30 cellular contexts compared by ENCODE assay signal in the genomic region with DNA sequence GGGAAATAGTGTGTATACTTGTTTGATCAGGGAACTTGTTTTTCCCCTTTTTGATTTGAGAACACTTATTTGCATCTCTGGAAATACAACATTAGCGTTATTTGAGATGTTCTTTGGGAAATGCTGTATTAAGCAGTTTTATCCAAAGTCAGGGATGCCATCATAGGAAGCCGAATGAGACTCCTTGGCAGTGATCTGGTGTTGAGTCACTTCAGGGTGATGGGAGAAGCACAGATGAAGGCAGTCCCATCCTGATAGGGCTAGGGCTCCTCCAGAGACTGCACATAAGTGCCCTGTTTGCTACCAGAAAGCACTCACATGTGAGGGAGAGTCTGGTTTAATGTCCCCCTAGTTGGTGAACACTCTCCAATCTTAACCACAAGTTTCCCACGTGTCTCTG.
"Had no signal": no experiment of that assay in that cellular context is flagged by ENCODE, and none has a peak within 500 bp of the region (broad histone marks: within the 10 kb centered on the region; RNA-seq: fewer than 3 reads in every experiment).

No MANE protein-coding gene starts in this region.

- H3K9me3 Mint-ChIP-seq: activated CD8-positive, alpha-beta T cell treated with anti-CD3 and anti-CD28 coated beads for 36 hours; activated T-cell treated with anti-CD3 and anti-CD28 coated beads, Interleukin-2, amount 50 U/mL, for 4 hours; activated T-helper 1 cell treated with anti-CD3 and anti-CD28 coated beads, Interleukin-12 subunit alpha, Interleukin-12 subunit beta, Interleukin-2, Interleukin-4 antibody, amounts not matched to agents 30 ng/mL and 10 ng/mL and 1 ng/mL, durations not matched to agents 14 hours and 24 hours and 36 hours; endodermal cell; WTC11 had no signal

- H3K4me3 Mint-ChIP-seq: activated CD8-positive, alpha-beta T cell treated with anti-CD3 and anti-CD28 coated beads for 36 hours; activated naive CD4-positive, alpha-beta T cell treated with anti-CD3 and anti-CD28 coated beads, Interleukin-2, amount 10 ng/mL, durations not matched to agents 7 days and 5 days; activated naive CD8-positive, alpha-beta T cell treated with anti-CD3 and anti-CD28 coated beads, Interleukin-2, amount 10 ng/mL, durations not matched to agents 7 days and 5 days; activated T-cell treated with anti-CD3 and anti-CD28 coated beads, Interleukin-2, amount 50 U/mL, for 4 hours; activated T-helper 1 cell treated with anti-CD3 and anti-CD28 coated beads, Interleukin-12 subunit alpha, Interleukin-12 subunit beta, Interleukin-2, Interleukin-4 antibody, amounts not matched to agents 30 ng/mL and 10 ng/mL and 1 ng/mL, durations not matched to agents 14 hours and 24 hours and 36 hours; central memory CD8-positive, alpha-beta T cell; dendritic cell treated with granulocyte-macrophage colony-stimulating factor and Interleukin-4, amounts not matched to agents 40 ng/mL and 50 ng/mL, for 4 days; endodermal cell; WTC11 had no signal

- H3K27ac ChIP-seq: ascending aorta, brain microvascular endothelial cell, coronary artery, dorsolateral prefrontal cortex, foreskin keratinocyte, gastrocnemius medialis, heart left ventricle, VCaP had no signal

- H3K4me1 ChIP-seq: ascending aorta, foreskin keratinocyte, gastrocnemius medialis, heart left ventricle had no signal

- H3K27me3 ChIP-seq: ascending aorta, brain microvascular endothelial cell, foreskin keratinocyte, gastrocnemius medialis, heart left ventricle had no signal

- DNase-seq: activated CD4-positive, alpha-beta T cell treated with anti-CD3 and anti-CD28 coated beads for 48 hours; activated CD4-positive, alpha-beta T cell treated with anti-CD3 and anti-CD28 coated beads, Interleukin-2, amount 50 U/mL, for 1 hour; activated CD4-positive, alpha-beta T cell treated with anti-CD3 and anti-CD28 coated beads, Interleukin-2, amount 50 U/mL, for 48 hours; activated CD8-positive, alpha-beta memory T cell treated with anti-CD3 and anti-CD28 coated beads for 24 hours; activated CD8-positive, alpha-beta T cell treated with anti-CD3 and anti-CD28 coated beads for 36 hours; activated gamma-delta T cell; activated naive CD4-positive, alpha-beta T cell; activated naive CD4-positive, alpha-beta T cell treated with anti-CD3 and anti-CD28 coated beads, Interleukin-2, amount 10 ng/mL, durations not matched to agents 7 days and 5 days; activated naive CD8-positive, alpha-beta T cell treated with anti-CD3 and anti-CD28 coated beads, Interleukin-2, amount 10 ng/mL, durations not matched to agents 7 days and 5 days; activated T-cell treated with anti-CD3 and anti-CD28 coated beads, Interleukin-2, amount 50 U/mL, for 4 hours; brain microvascular endothelial cell; dorsolateral prefrontal cortex; effector memory CD4-positive, alpha-beta T cell; endodermal cell; foreskin keratinocyte; gastrocnemius medialis; glutamatergic neuron; heart left ventricle; hypothalamus; T-helper 2 cell had no signal

- H3K4me3 ChIP-seq: ascending aorta, coronary artery, dorsolateral prefrontal cortex, gastrocnemius medialis, heart left ventricle had no signal

- ATAC-seq: activated CD8-positive, alpha-beta T cell treated with anti-CD3 and anti-CD28 coated beads for 36 hours; activated naive CD4-positive, alpha-beta T cell treated with anti-CD3 and anti-CD28 coated beads, Interleukin-2, amount 50 U/mL, for 72 hours; activated T-cell treated with anti-CD3 and anti-CD28 coated beads, Interleukin-2, amount 50 U/mL, for 4 hours; esophagus mucosa; foreskin keratinocyte; gastrocnemius medialis; heart left ventricle; WTC11 had no signal

- H3K27me3 Mint-ChIP-seq: activated CD8-positive, alpha-beta T cell treated with anti-CD3 and anti-CD28 coated beads for 36 hours; activated naive CD4-positive, alpha-beta T cell treated with anti-CD3 and anti-CD28 coated beads, Interleukin-2, amount 10 ng/mL, durations not matched to agents 7 days and 5 days; activated naive CD8-positive, alpha-beta T cell treated with anti-CD3 and anti-CD28 coated beads, Interleukin-2, amount 10 ng/mL, durations not matched to agents 7 days and 5 days; central memory CD8-positive, alpha-beta T cell; dendritic cell treated with granulocyte-macrophage colony-stimulating factor and Interleukin-4, amounts not matched to agents 40 ng/mL and 50 ng/mL, for 4 days had no signal

- H3K36me3 Mint-ChIP-seq: activated naive CD4-positive, alpha-beta T cell treated with anti-CD3 and anti-CD28 coated beads, Interleukin-2, amount 10 ng/mL, durations not matched to agents 7 days and 5 days; activated naive CD4-positive, alpha-beta T cell treated with anti-CD3 and anti-CD28 coated beads, Interleukin-2, amount 50 U/mL, for 72 hours; activated naive CD8-positive, alpha-beta T cell treated with anti-CD3 and anti-CD28 coated beads, Interleukin-2, amount 10 ng/mL, durations not matched to agents 7 days and 5 days; WTC11 had no signal

- H3K27ac Mint-ChIP-seq: activated CD8-positive, alpha-beta T cell treated with anti-CD3 and anti-CD28 coated beads for 36 hours; activated naive CD4-positive, alpha-beta T cell treated with anti-CD3 and anti-CD28 coated beads, Interleukin-2, amount 10 ng/mL, durations not matched to agents 7 days and 5 days; activated naive CD4-positive, alpha-beta T cell treated with anti-CD3 and anti-CD28 coated beads, Interleukin-2, amount 50 U/mL, for 72 hours; activated naive CD8-positive, alpha-beta T cell treated with anti-CD3 and anti-CD28 coated beads, Interleukin-2, amount 10 ng/mL, durations not matched to agents 7 days and 5 days; activated T-helper 1 cell treated with anti-CD3 and anti-CD28 coated beads, Interleukin-12 subunit alpha, Interleukin-12 subunit beta, Interleukin-2, Interleukin-4 antibody, amounts not matched to agents 30 ng/mL and 10 ng/mL and 1 ng/mL, durations not matched to agents 14 hours and 24 hours and 36 hours; dendritic cell treated with granulocyte-macrophage colony-stimulating factor and Interleukin-4, amounts not matched to agents 40 ng/mL and 50 ng/mL, for 4 days; endodermal cell; WTC11 had no signal

- H3K4me1 Mint-ChIP-seq: activated naive CD4-positive, alpha-beta T cell treated with anti-CD3 and anti-CD28 coated beads, Interleukin-2, amount 10 ng/mL, durations not matched to agents 7 days and 5 days; activated naive CD8-positive, alpha-beta T cell treated with anti-CD3 and anti-CD28 coated beads, Interleukin-2, amount 10 ng/mL, durations not matched to agents 7 days and 5 days; central memory CD8-positive, alpha-beta T cell had no signal

- H3K9me3 ChIP-seq: ascending aorta, gastrocnemius medialis, heart left ventricle had no signal

- H3K36me3 ChIP-seq: ascending aorta, brain microvascular endothelial cell, gastrocnemius medialis, heart left ventricle had no signal

- FAIRE-seq: bronchial epithelial cell had no signal
